In the genomic region with DNA sequence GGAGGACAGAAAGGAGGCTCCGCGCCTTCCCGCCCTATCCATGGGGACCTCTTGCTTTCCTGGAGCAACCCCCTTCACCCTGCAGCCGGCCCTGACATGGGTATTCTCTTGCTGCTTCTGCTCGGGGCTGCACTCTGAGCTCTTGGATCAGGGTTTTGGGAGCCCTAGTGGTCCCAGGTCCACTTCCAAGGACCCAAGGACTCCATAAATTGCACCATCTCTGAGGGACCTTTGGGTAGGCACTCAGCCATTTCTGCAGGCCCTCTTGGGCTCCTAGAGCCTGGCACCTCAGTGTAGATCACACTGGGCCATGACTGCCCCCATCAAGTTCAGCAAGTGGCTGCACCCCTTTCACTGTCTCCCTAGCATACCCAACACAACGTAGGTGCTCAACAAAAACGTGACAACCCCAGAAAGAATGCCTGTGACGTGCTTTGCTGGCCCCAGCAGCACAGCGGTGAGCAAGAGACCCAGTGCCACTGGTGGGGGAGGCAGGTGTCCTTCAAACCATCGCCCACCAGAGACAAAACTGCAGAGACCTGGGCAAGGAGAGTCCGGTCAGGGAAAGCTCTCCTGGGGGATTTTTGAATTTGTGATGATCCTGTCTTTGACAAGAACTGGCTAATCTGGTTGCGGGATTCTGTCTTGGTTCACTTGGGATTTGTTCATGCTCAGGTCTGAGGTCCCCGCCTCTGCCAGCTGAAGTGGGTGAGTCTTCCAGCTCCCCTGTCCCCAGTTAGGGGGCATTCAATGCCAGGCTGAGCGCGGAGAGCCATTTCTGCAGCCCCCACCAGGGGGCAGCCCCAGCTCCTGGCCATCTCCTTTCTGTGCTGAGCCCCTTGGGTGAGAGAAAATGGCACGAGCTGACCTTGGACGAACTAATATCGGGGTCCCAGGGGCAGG, we compare ENCODE assay signal across 8 cellular contexts. TPM values are rescaled to one million over a fixed set of nuclear protein-coding genes. Genes with fewer than 3 reads are reported as not detected.
DNase-seq lines count a peak whose midpoint lies in the region; FAIRE-seq and TF ChIP-seq lines count a peak whose summit lies in the region.

No MANE protein-coding gene starts in this region.

- no peaks in the 10 kb centered on the region for H3K79me2 ChIP-seq in OCI-LY1 (ENCODE audit: insufficient read depth, low read length)

- H2AFZ ChIP-seq in OCI-LY1 (ENCODE audit: low read length), result no peak overlapping the region

- no peak overlapping the region for H3K9ac ChIP-seq in OCI-LY1 (ENCODE audit: low read length)

- H3K4me1 ChIP-seq in OCI-LY1 (ENCODE audit: insufficient read depth, low read length, severe bottlenecking) (peaks cover 7% of the 10 kb centered on the region), left ventricle myocardium inferior (peaks cover 22% of the 10 kb centered on the region)

- DNase-seq in activated CD4-positive, alpha-beta T cell treated with anti-CD3 and anti-CD28 coated beads for 24 hours (ENCODE audit: low read depth in 2 of 2), result peak; percentile 10 to 33
- no peak for DNase-seq in activated CD4-positive, alpha-beta T cell treated with anti-CD3 and anti-CD28 coated beads for 1 hour
- peak; percentile 47 for DNase-seq in activated naive CD4-positive, alpha-beta T cell treated with anti-CD3 and anti-CD28 coated beads, Interleukin-2, amount 50 U/mL, for 16 hours
- DNase-seq in left ventricle myocardium inferior (no peak), H54 (ENCODE audit: insufficient read length, low spot score) (no peak), SIG-M5 treated with dmso at 0.1 percent for 504 hours (lab: John Stamatoyannopoulos, UW; ENCODE audit: unreplicated experiment) (no peak)
- peak; percentile 15 to 33 for DNase-seq in stimulated activated CD4-positive, alpha-beta T cell treated with anti-CD3 and anti-CD28 coated beads, Interleukin-1b, Interleukin-23, amount 100 ng/mL, for 4 hours (ENCODE audit: low read depth in 2 of 2)

- H3K27me3 ChIP-seq in OCI-LY1 (ENCODE audit: insufficient read depth, low read length), result peaks cover 4% of the 10 kb centered on the region
- peaks cover 47% of the 10 kb centered on the region for H3K27me3 ChIP-seq in left ventricle myocardium inferior (ENCODE audit: low read depth)

- FAIRE-seq in H54 (lab: Jason Lieb, UNC), result no peak

- no peak overlapping the region for H3K4me3 ChIP-seq in OCI-LY1 (ENCODE audit: low read depth, low read length, poor library complexity, severe bottlenecking)
- no peak overlapping the region for H3K4me3 ChIP-seq in left ventricle myocardium inferior

- no peaks in the 10 kb centered on the region for H3F3A ChIP-seq in OCI-LY1 (ENCODE audit: insufficient read depth, low read length)

- H4K20me1 ChIP-seq in OCI-LY1 (ENCODE audit: insufficient read depth, low read length), result no peaks in the 10 kb centered on the region

- H3K27ac ChIP-seq in OCI-LY1 (ENCODE audit: low read depth, low read length, poor library complexity, severe bottlenecking), result no peak overlapping the region
- no peak overlapping the region for H3K27ac ChIP-seq in left ventricle myocardium inferior (replicated peaks)

- H3K9me3 ChIP-seq in OCI-LY1 (ENCODE audit: low read length) (no peaks in the 10 kb centered on the region), left ventricle myocardium inferior (replicated peaks) (no peaks in the 10 kb centered on the region)

- TF ChIP-seq CTCF in OCI-LY1 (IDR thresholded peaks at IDR 0.05; ENCODE audit: low read length) (peak; percentile 75), left ventricle myocardium inferior (IDR thresholded peaks at IDR 0.05; ENCODE audit: borderline replicate concordance) (peak; percentile 66)

- H3K36me3 ChIP-seq in OCI-LY1 (ENCODE audit: insufficient read depth, low read length) (no peaks in the 10 kb centered on the region), left ventricle myocardium inferior (no peaks in the 10 kb centered on the region)

- intact Hi-C loops in left ventricle myocardium inferior (cut with micrococcal nuclease), result no loop called here

- H3K4me2 ChIP-seq in OCI-LY1 (ENCODE audit: low read length), result no peak overlapping the region

- no peak for TF ChIP-seq POLR2A in H54 (IDR thresholded peaks at IDR 0.05; ENCODE audit: low read depth, low read length)

- H3K9me2 ChIP-seq in OCI-LY1 (ENCODE audit: low read depth, low read length), result no peaks in the 10 kb centered on the region

RNA-seq across cellular contexts. Expression of a gene that starts 2.5 kb away (rescaled TPM):
- 8.3 TPM for total RNA-seq in left ventricle myocardium inferior

Comparison
In these comparisons a context has a peak if more than half of its experiments do, and no peak if none do; other contexts are left out.
1. DNase-seq: peak in activated CD4-positive, alpha-beta T cell treated with anti-CD3 and anti-CD28 coated beads for 24 hours (2 of 2), activated naive CD4-positive, alpha-beta T cell treated with anti-CD3 and anti-CD28 coated beads, Interleukin-2, amount 50 U/mL, for 16 hours (single experiment) and stimulated activated CD4-positive, alpha-beta T cell treated with anti-CD3 and anti-CD28 coated beads, Interleukin-1b, Interleukin-23, amount 100 ng/mL, for 4 hours (2 of 2); none in activated CD4-positive, alpha-beta T cell treated with anti-CD3 and anti-CD28 coated beads for 1 hour (single experiment), left ventricle myocardium inferior (single experiment), H54 (single experiment) and SIG-M5 treated with dmso at 0.1 percent for 504 hours (single experiment).